ENCODE assay signal across 9 cellular contexts in genomic region chr3:19065027-19065426, GRCh38.
DNase-seq lines count a peak whose midpoint lies in the region; ATAC-seq, FAIRE-seq and TF ChIP-seq lines count a peak whose summit lies in the region.
"Had no signal": no experiment of that assay in that cellular context is flagged by ENCODE, and none has a peak within 500 bp of the region (broad histone marks: within the 10 kb centered on the region; RNA-seq: fewer than 3 reads in every experiment).

No MANE protein-coding gene starts in this region.

- H3K4me1 ChIP-seq in psoas muscle = no peaks in the 10 kb centered on the region
- H3K4me1 ChIP-seq in kidney (ENCODE audit: control insufficient read depth in 1 of 2, insufficient read depth in 1 of 2, low read depth in 1 of 2, low read length in 2 of 2) = no peaks in the 10 kb centered on the region

- no peak overlapping the region for H3K9ac ChIP-seq in kidney (ENCODE audit: low read length in 2 of 2)

- peak; percentile 30 for DNase-seq in NCI-H1105 treated with DMSO at 0.1 percent for 48 hours (lab: John Stamatoyannopoulos, UW)
- DNase-seq in NCI-H1105 (lab: John Stamatoyannopoulos, UW) = no peak
- peak; percentile 6 for DNase-seq in NCI-H2029 treated with DMSO at 0.1 percent for 48 hours (lab: John Stamatoyannopoulos, UW)
- no peak for DNase-seq in bronchial epithelial cell (ENCODE audit: low read depth)
- no peak for DNase-seq in psoas muscle
- no peak for DNase-seq in kidney
- DNase-seq in NOMO-1 treated with DMSO at 0.1 percent for 48 hours (lab: John Stamatoyannopoulos, UW; ENCODE audit: unreplicated experiment) = no peak
- DNase-seq in SIG-M5 (lab: John Stamatoyannopoulos, UW) = no peak
- DNase-seq: activated T-cell treated with anti-CD3 and anti-CD28 coated beads, Interleukin-2, amount 50 U/mL, for 24 hours had no signal

- H3K27me3 ChIP-seq in bronchial epithelial cell (ENCODE audit: control insufficient read depth, insufficient read depth, low read length) (no peaks in the 10 kb centered on the region), psoas muscle (ENCODE audit: insufficient read depth in 3 of 3, low read length in 2 of 3) (no peaks in the 10 kb centered on the region)

- FAIRE-seq in bronchial epithelial cell (lab: Jason Lieb, UNC) (no peak), kidney (lab: Jason Lieb, UNC) (no peak)

- intact Hi-C loops in psoas muscle (cut with DNase I) = no loop called here
- intact Hi-C loops in kidney (cut with DNase I) = no loop called here

- H3K27ac ChIP-seq in psoas muscle (no peak overlapping the region), kidney (ENCODE audit: low read depth in 2 of 2, low read length in 2 of 2) (no peak overlapping the region)

- no peak for ATAC-seq in psoas muscle

- 7 to 14% (median 12%) methylated on average over 1 of the region's 1 CpG for WGBS in psoas muscle, 3 donors

- H3K4me3 ChIP-seq in bronchial epithelial cell (ENCODE audit: low read depth, low read length) (no peak overlapping the region), psoas muscle (no peak overlapping the region), kidney (ENCODE audit: low read length in 2 of 2) (no peak overlapping the region)

- H3K9me3 ChIP-seq in psoas muscle (no peaks in the 10 kb centered on the region), kidney (ENCODE audit: control insufficient read depth in 1 of 2, low read length in 2 of 2) (no peaks in the 10 kb centered on the region)

- no peaks in the 10 kb centered on the region for H3K36me3 ChIP-seq in bronchial epithelial cell (ENCODE audit: control insufficient read depth, insufficient read depth, low read length)
- H3K36me3 ChIP-seq in psoas muscle (ENCODE audit: insufficient read depth in 1 of 2, low read depth in 1 of 2) = no peaks in the 10 kb centered on the region
- no peaks in the 10 kb centered on the region for H3K36me3 ChIP-seq in kidney (ENCODE audit: control insufficient read depth in 1 of 2, insufficient read depth in 2 of 2, low read length in 2 of 2)

- TF ChIP-seq CTCF in bronchial epithelial cell (IDR thresholded peaks at IDR 0.05; ENCODE audit: insufficient read depth, low read length, severe bottlenecking) (peak; percentile 31), psoas muscle (IDR thresholded peaks at IDR 0.05) (peak; percentile 27), kidney (IDR thresholded peaks at IDR 0.05; ENCODE audit: borderline replicate concordance, extremely low read depth, insufficient read depth) (no peak)

Comparison
In these comparisons a context has a peak if more than half of its experiments do, and no peak if none do; other contexts are left out.
1. DNase-seq: peak in NCI-H1105 treated with DMSO at 0.1 percent for 48 hours (single experiment) and NCI-H2029 treated with DMSO at 0.1 percent for 48 hours (single experiment); none in NCI-H1105 (single experiment), bronchial epithelial cell (single experiment), psoas muscle (0 of 2), kidney (single experiment), NOMO-1 treated with DMSO at 0.1 percent for 48 hours (single experiment) and SIG-M5 (single experiment).